In the genomic region with DNA sequence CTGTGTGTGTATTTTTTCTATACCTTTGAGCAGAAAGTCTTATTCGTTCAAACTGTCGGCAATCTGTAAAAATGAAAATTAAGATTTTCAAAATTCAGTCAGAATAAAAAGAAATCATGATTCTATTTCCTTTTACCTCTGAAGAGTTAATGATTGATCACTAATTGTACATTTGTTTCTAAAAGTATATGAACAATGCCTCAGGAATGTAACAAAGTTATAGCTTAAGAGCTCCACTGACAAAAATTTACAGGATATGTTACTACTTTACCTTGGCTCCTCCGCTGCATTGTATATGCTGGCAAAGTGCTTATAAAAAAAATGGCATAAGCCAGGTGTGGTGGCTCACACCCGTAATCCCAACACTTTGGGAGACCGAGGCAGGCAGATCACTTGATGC, we compare ENCODE assay signal across 20 cellular contexts.
DNase-seq lines count a peak whose midpoint lies in the region; ATAC-seq, FAIRE-seq and TF ChIP-seq lines count a peak whose summit lies in the region.
"Had no signal": no experiment of that assay in that cellular context is flagged by ENCODE, and none has a peak within 500 bp of the region (broad histone marks: within the 10 kb centered on the region; RNA-seq: fewer than 3 reads in every experiment).

No MANE protein-coding gene starts in this region.

- H3K27me3 ChIP-seq in GM23338 (ENCODE audit: insufficient read depth) (no peaks in the 10 kb centered on the region), mesenchymal stem cell (ENCODE audit: control insufficient read depth in 1 of 2, insufficient read depth in 1 of 2, low read length in 2 of 2) (no peaks in the 10 kb centered on the region)
- H3K27me3 ChIP-seq: BLaER1 treated with 17β-estradiol and CSF1 and Interleukin-3, amounts not matched to agents 10 nM and 100 nM had no signal

- POLR2A ChIA-PET in A549 (lab: Yijun Ruan, JAX): no interaction called here

- H3K4ac ChIP-seq in mesenchymal stem cell (ENCODE audit: low read depth in 1 of 2, low read length in 2 of 2): no peak overlapping the region

- H3K36me3 Mint-ChIP-seq in GM23338 (ENCODE audit: low read depth): no peaks in the 10 kb centered on the region

- H3K9me2 ChIP-seq in GM23338 (ENCODE audit: insufficient read depth): 0 out of 2 replicates have a peak, but pooled peaks cover 6% of the 10 kb centered on the region

- H2AFZ ChIP-seq in GM23338 (no peak overlapping the region), mesenchymal stem cell (ENCODE audit: low read depth, low read length) (no peak overlapping the region)
- H2AFZ ChIP-seq: GM23248 had no signal

- H2BK12ac ChIP-seq in mesenchymal stem cell (ENCODE audit: low read length in 2 of 2): no peak overlapping the region

- no peak overlapping the region for H2AK5ac ChIP-seq in mesenchymal stem cell (ENCODE audit: low read length, severe bottlenecking)

- H3K36me3 ChIP-seq in GM23338 (ENCODE audit: insufficient read depth) (no peaks in the 10 kb centered on the region), mesenchymal stem cell (ENCODE audit: control insufficient read depth in 1 of 2, insufficient read depth in 2 of 2, low read depth in 1 of 2, low read length in 2 of 2) (peaks cover 3 to 22% of the 10 kb centered on the region in 2 experiments)

- TF ChIP-seq CTCF in A549 (IDR thresholded peaks at IDR 0.05) (no peak), GM23338 (conservative IDR thresholded peaks at IDR 0.05; ENCODE audit: low read depth in 2 of 2) (no peak), omental fat pad (IDR thresholded peaks at IDR 0.05) (no peak)

- H3K9me3 ChIP-seq in A549: no peaks in the 10 kb centered on the region
- no peaks in the 10 kb centered on the region for H3K9me3 ChIP-seq in mesenchymal stem cell (ENCODE audit: control insufficient read depth, low read length)
- H3K9me3 ChIP-seq: BLaER1 treated with 17β-estradiol and CSF1 and Interleukin-3, amounts not matched to agents 10 nM and 100 nM had no signal

- no peak overlapping the region for H2BK120ac ChIP-seq in mesenchymal stem cell (ENCODE audit: low read depth, low read length)

- DNase-seq in A549 (ENCODE audit: low read depth in 1 of 2, low spot score in 1 of 2) (no peak), GM23338 (ENCODE audit: low spot score) (no peak), glomerular visceral epithelial cell (ENCODE audit: extremely low spot score) (peak; percentile 21), mesenchymal stem cell (no peak), omental fat pad (ENCODE audit: low spot score) (no peak), NCI-H1092 treated with DMSO at 0.1 percent for 48 hours (lab: John Stamatoyannopoulos, UW) (no peak)
- no peak for DNase-seq in central memory CD4-positive, alpha-beta T cell
- DNase-seq: CD8-positive, alpha-beta memory T cell; COR-L47; GM23248; HCEC 1CT had no signal

- H3K4me1 ChIP-seq in A549 (peaks cover 25% of the 10 kb centered on the region), GM23338 (ENCODE audit: insufficient read depth) (peaks cover 57% of the 10 kb centered on the region), mesenchymal stem cell (ENCODE audit: control insufficient read depth, insufficient read depth, low read depth, low read length) (peaks cover 7% of the 10 kb centered on the region)
- H3K4me1 ChIP-seq: BLaER1 treated with 17β-estradiol and CSF1 and Interleukin-3, amounts not matched to agents 10 nM and 100 nM had no signal

- no peaks in the 10 kb centered on the region for H4K20me1 ChIP-seq in GM23338 (replicated peaks; ENCODE audit: insufficient read depth)
- H4K20me1 ChIP-seq: BLaER1 treated with 17β-estradiol and CSF1 and Interleukin-3, amounts not matched to agents 10 nM and 100 nM had no signal

- FAIRE-seq in A549 (lab: Jason Lieb, UNC): no peak
- FAIRE-seq: D721Med, G401.6, GM12892, GM18507, H54, HTR-8/SVneo had no signal

- 79% methylated on average over 5 of the region's 5 CpGs for WGBS in A549 (ENCODE audit: missing lambda C conversion rate)
- 92% methylated on average over 3 of the region's 5 CpGs for WGBS in mesenchymal stem cell

- no peaks in the 10 kb centered on the region for H3K9me3 Mint-ChIP-seq in GM23338
- H3K9me3 Mint-ChIP-seq: CD8-positive, alpha-beta memory T cell had no signal

- no peak overlapping the region for H3K9ac ChIP-seq in mesenchymal stem cell (ENCODE audit: low read length)
- H3K9ac ChIP-seq: BLaER1 treated with 17β-estradiol and CSF1 and Interleukin-3, amounts not matched to agents 10 nM and 100 nM; GM23248 had no signal

- H3K18ac ChIP-seq in mesenchymal stem cell (ENCODE audit: low read depth in 1 of 2, low read length in 2 of 2): no peak overlapping the region

- no peak for TF ChIP-seq EP300 in A549 (IDR thresholded peaks at IDR 0.05)

- TF ChIP-seq POLR2A in A549 (IDR thresholded peaks at IDR 0.05; ENCODE audit: low read length): no peak

- peaks cover 44% of the 10 kb centered on the region for H3K4me1 Mint-ChIP-seq in GM23338
- H3K4me1 Mint-ChIP-seq: B cell; CD8-positive, alpha-beta memory T cell had no signal

- peaks cover 1% of the 10 kb centered on the region for H3K79me1 ChIP-seq in mesenchymal stem cell (replicated peaks; ENCODE audit: low read length, poor library complexity, severe bottlenecking)

- CTCF ChIA-PET in A549 (lab: Yijun Ruan, JAX): interaction anchor here (1.6 kb wide), 1 partner anchor 17 kb away, joined by 3 read pairs; no protein-coding TSS in a partner anchor

- no peak overlapping the region for H2BK15ac ChIP-seq in mesenchymal stem cell (ENCODE audit: low read depth, poor library complexity, severe bottlenecking)

- H3F3A ChIP-seq in GM23338 (replicated peaks; ENCODE audit: low read depth): no peaks in the 10 kb centered on the region

- TF ChIP-seq RAD21 in A549 (conservative IDR thresholded peaks at IDR 0.05 in 1 of 2, IDR thresholded peaks at IDR 0.05 in 1 of 2): no peak

- H3K27ac ChIP-seq in A549 (peak overlapping the region in 1 of 2 experiments; percentile 2; a peak in 1 of 6 replicates), GM23338 (ENCODE audit: low read depth) (no peak overlapping the region), mesenchymal stem cell (ENCODE audit: low read length, poor library complexity, severe bottlenecking) (peak overlapping the region; percentile 57)
- H3K27ac ChIP-seq: 22Rv1; BLaER1 treated with 17β-estradiol and CSF1 and Interleukin-3, amounts not matched to agents 10 nM and 100 nM; GM23248 had no signal

- H3K4me2 ChIP-seq in A549: peak overlapping the region; percentile 52; the same call in 2 of the 3 replicates
- H3K4me2 ChIP-seq in GM23338: no peak overlapping the region
- H3K4me2 ChIP-seq in mesenchymal stem cell (ENCODE audit: low read length, poor library complexity, severe bottlenecking): no peak overlapping the region
- H3K4me2 ChIP-seq: BLaER1 treated with 17β-estradiol and CSF1 and Interleukin-3, amounts not matched to agents 10 nM and 100 nM had no signal

- peak overlapping the region; percentile 13; the same call in 1 of the 2 replicates for H3K27ac Mint-ChIP-seq in GM23338
- H3K27ac Mint-ChIP-seq: B cell; CD8-positive, alpha-beta memory T cell had no signal

- no peak for ATAC-seq in A549
- no peak for ATAC-seq in GM23338
- ATAC-seq in omental fat pad (ENCODE audit: low FRiP score): no peak

- no peaks in the 10 kb centered on the region for H3K79me2 ChIP-seq in GM23338 (replicated peaks; ENCODE audit: insufficient read depth)

- H3K4me3 Mint-ChIP-seq in GM23338: no peak overlapping the region
- H3K4me3 Mint-ChIP-seq: B cell; CD8-positive, alpha-beta memory T cell had no signal

- H3K14ac ChIP-seq in mesenchymal stem cell (ENCODE audit: low read length in 2 of 2): no peak overlapping the region

- H3K4me3 ChIP-seq in A549 (no peak overlapping the region), GM23338 (no peak overlapping the region), mesenchymal stem cell (ENCODE audit: insufficient read depth in 1 of 2, low read depth in 1 of 2, low read length in 2 of 2) (no peak overlapping the region)
- H3K4me3 ChIP-seq: BLaER1 treated with 17β-estradiol and CSF1 and Interleukin-3, amounts not matched to agents 10 nM and 100 nM; GM23248 had no signal

- H2BK5ac ChIP-seq in mesenchymal stem cell (ENCODE audit: low read depth, low read length, poor library complexity, severe bottlenecking): no peak overlapping the region

- no peak overlapping the region for H4K8ac ChIP-seq in mesenchymal stem cell (ENCODE audit: low read length)

- H4K91ac ChIP-seq in mesenchymal stem cell (ENCODE audit: low read length): no peak overlapping the region

- no peaks in the 10 kb centered on the region for H3K27me3 Mint-ChIP-seq in GM23338 (ENCODE audit: insufficient read depth, low read depth, poor library complexity)
- H3K27me3 Mint-ChIP-seq: B cell; CD8-positive, alpha-beta memory T cell had no signal

- no peak overlapping the region for H3K23ac ChIP-seq in mesenchymal stem cell (ENCODE audit: low read length in 2 of 2)

TF ChIP-seq in A549, 52 proteins besides CTCF, POLR2A, EP300 and RAD21:
- TF ChIP-seq ESRRA (IDR thresholded peaks at IDR 0.05; ENCODE audit: borderline replicate concordance, low read length) (no peak), HOXA7 (CRISPR knock-in tag; IDR thresholded peaks at IDR 0.05) (no peak)

TF ChIP-seq in GM23338, 12 proteins besides CTCF, POLR2A, EP300 and RAD21 (continues in another document):
- TF ChIP-seq JUNB (IDR thresholded peaks at IDR 0.05; ENCODE audit: unreplicated experiment) (no peak), NANOG (IDR thresholded peaks at IDR 0.05; ENCODE audit: borderline replicate concordance) (no peak), POLR2AphosphoS5 (IDR thresholded peaks at IDR 0.05; ENCODE audit: low read depth) (no peak)
